In the genomic region with DNA sequence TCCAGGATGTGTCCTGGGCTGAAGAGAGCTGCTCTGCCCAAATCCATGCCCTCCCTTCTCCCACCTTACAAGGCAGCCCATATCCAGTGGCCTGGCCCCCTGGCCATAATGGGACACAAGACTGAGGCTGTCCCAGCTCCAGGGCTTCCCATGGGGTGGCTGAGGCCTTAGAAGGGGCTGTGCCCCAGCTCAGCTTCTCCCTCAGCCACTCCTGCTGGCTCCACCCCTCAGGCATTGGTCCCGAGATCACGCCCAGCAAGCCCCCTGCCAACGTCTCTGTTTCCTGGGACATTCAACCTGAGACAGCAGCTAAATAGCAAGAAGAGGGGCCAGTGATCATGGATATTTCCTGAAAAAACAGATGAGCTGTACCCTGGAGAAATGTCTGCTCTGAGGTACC, we compare ENCODE assay signal across 21 cellular contexts.
"Had no signal": no experiment of that assay in that cellular context is flagged by ENCODE, and none has a peak within 500 bp of the region (broad histone marks: within the 10 kb centered on the region; RNA-seq: fewer than 3 reads in every experiment).

No MANE protein-coding gene starts in this region.

- H3K9me3 ChIP-seq: heart left ventricle, right lobe of liver, spleen, testis, tibial nerve, upper lobe of right lung, vagina had no signal

- DNase-seq: cortex of kidney; effector memory CD4-positive, alpha-beta T cell; heart left ventricle; hippocampal formation; kidney glomerular epithelial cell; naive thymus-derived CD4-positive, alpha-beta T cell; nephron progenitor cell; right lobe of liver; spleen; stimulated activated CD4-positive, alpha-beta T cell treated with anti-CD3 and anti-CD28 coated beads, Interleukin-15, amount 100 ng/mL, for 24 hours; stimulated activated CD4-positive, alpha-beta T cell treated with anti-CD3 and anti-CD28 coated beads, Interleukin-1b, Interleukin-23, amount 100 ng/mL, for 48 hours; stimulated activated CD4-positive, alpha-beta T cell treated with anti-CD3 and anti-CD28 coated beads, Interleukin-4, amount 100 ng/mL, for 4 hours; stimulated activated naive B cell treated with anti-CD40 and anti-IgM and Interleukin-4, amounts not matched to agents 10 μg/mL and 1 μg/mL and 100 μg/mL, for 72 hours; stimulated activated naive CD8-positive, alpha-beta T cell treated with anti-CD3 and anti-CD28 coated beads, Interleukin-15, amount 100 ng/mL, for 72 hours; testis; upper lobe of right lung had no signal

- FAIRE-seq: endometrium, frontal cortex had no signal

- H3K4me1 ChIP-seq: testis had no signal

- H3K36me3 ChIP-seq: right lobe of liver, tibial nerve had no signal

- H3K27ac ChIP-seq: heart left ventricle, right lobe of liver, spleen, testis, tibial nerve, upper lobe of right lung, vagina had no signal

- H3K4me3 ChIP-seq: heart left ventricle, right lobe of liver, spleen, testis, tibial nerve, upper lobe of right lung, vagina had no signal

- H3K4me3 Mint-ChIP-seq: nephron progenitor cell; stimulated activated naive B cell treated with anti-CD40 and anti-IgM and Interleukin-4, amounts not matched to agents 10 μg/mL and 1 μg/mL and 100 μg/mL, for 72 hours had no signal

- H3K27ac Mint-ChIP-seq: naive thymus-derived CD4-positive, alpha-beta T cell; nephron progenitor cell; stimulated activated naive B cell treated with anti-CD40 and anti-IgM and Interleukin-4, amounts not matched to agents 10 μg/mL and 1 μg/mL and 100 μg/mL, for 72 hours had no signal

- H3K27me3 ChIP-seq: right lobe of liver, testis, upper lobe of right lung, vagina had no signal

- H3K9me3 Mint-ChIP-seq: naive thymus-derived CD4-positive, alpha-beta T cell; nephron progenitor cell; stimulated activated naive B cell treated with anti-CD40 and anti-IgM and Interleukin-4, amounts not matched to agents 10 μg/mL and 1 μg/mL and 100 μg/mL, for 72 hours; stimulated activated naive CD8-positive, alpha-beta T cell treated with anti-CD3 and anti-CD28 coated beads, Interleukin-15, amount 100 ng/mL, for 72 hours had no signal

- ATAC-seq: esophagus mucosa; heart left ventricle; naive thymus-derived CD4-positive, alpha-beta T cell; right lobe of liver; stimulated activated naive B cell treated with anti-CD40 and anti-IgM and Interleukin-4, amounts not matched to agents 10 μg/mL and 1 μg/mL and 100 μg/mL, for 72 hours; upper lobe of right lung had no signal
